In genomic region chr20:237479-237878, GRCh38 we compare ENCODE assay signal across 12 cellular contexts. TPM values are rescaled to one million over a fixed set of nuclear protein-coding genes. Genes with fewer than 3 reads are reported as not detected.
DNase-seq lines count a peak whose midpoint lies in the region; ATAC-seq and TF ChIP-seq lines count a peak whose summit lies in the region.
"Had no signal": no experiment of that assay in that cellular context is flagged by ENCODE, and none has a peak within 500 bp of the region (broad histone marks: within the 10 kb centered on the region; RNA-seq: fewer than 3 reads in every experiment).

No MANE protein-coding gene starts in this region.

- peaks cover 0 to 31% (median 16%) of the 10 kb centered on the region in 10 experiments; a peak in 18 of 20 replicates for H3K4me1 ChIP-seq in BLaER1 treated with 17β-estradiol and CSF1 and Interleukin-3, amounts not matched to agents 10 nM and 100 nM
- H3K4me1 ChIP-seq in mononuclear cell (ENCODE audit: insufficient read depth, low read length) (peaks cover 17% of the 10 kb centered on the region), colonic mucosa (no peaks in the 10 kb centered on the region)
- H3K4me1 ChIP-seq: esophagus muscularis mucosa had no signal

- H3K9ac ChIP-seq in BLaER1 treated with 17β-estradiol and CSF1 and Interleukin-3, amounts not matched to agents 10 nM and 100 nM: peak overlapping the region in 6 of 11 experiments; percentile 4 to 59 (median 28); a peak in 9 of 22 replicates
- no peak overlapping the region for H3K9ac ChIP-seq in colonic mucosa (ENCODE audit: low read depth in 2 of 2, low read length in 2 of 2)

- peak overlapping the region in 5 of 11 experiments; percentile 43 to 73 (median 59); a peak in 11 of 22 replicates for H3K27ac ChIP-seq in BLaER1 treated with 17β-estradiol and CSF1 and Interleukin-3, amounts not matched to agents 10 nM and 100 nM
- no peak overlapping the region for H3K27ac ChIP-seq in colonic mucosa
- H3K27ac ChIP-seq: esophagus muscularis mucosa had no signal

- peak overlapping the region in 5 of 10 experiments; percentile 39 to 44 (median 39); a peak in 9 of 20 replicates for H3K4me3 ChIP-seq in BLaER1 treated with 17β-estradiol and CSF1 and Interleukin-3, amounts not matched to agents 10 nM and 100 nM
- H3K4me3 ChIP-seq in mononuclear cell (ENCODE audit: low read length) (peak overlapping the region; percentile 26), colonic mucosa (no peak overlapping the region)
- H3K4me3 ChIP-seq: esophagus muscularis mucosa had no signal

- intact Hi-C loops in colonic mucosa (cut with DNase I): no loop called here

- H3K36me3 ChIP-seq in BLaER1 treated with 17β-estradiol and CSF1 and Interleukin-3, amounts not matched to agents 10 nM and 100 nM: no peaks in the 10 kb centered on the region
- H3K36me3 ChIP-seq in colonic mucosa: no peaks in the 10 kb centered on the region
- H3K36me3 ChIP-seq: esophagus muscularis mucosa had no signal

- no peaks in the 10 kb centered on the region for H3K9me3 ChIP-seq in BLaER1 treated with 17β-estradiol and CSF1 and Interleukin-3, amounts not matched to agents 10 nM and 100 nM (replicated peaks in 1 of 11)
- H3K9me3 ChIP-seq in mononuclear cell (ENCODE audit: low read depth, low read length) (no peaks in the 10 kb centered on the region), colonic mucosa (no peaks in the 10 kb centered on the region)
- H3K9me3 ChIP-seq: esophagus muscularis mucosa had no signal

- H3K27me3 ChIP-seq in BLaER1 treated with 17β-estradiol and CSF1 and Interleukin-3, amounts not matched to agents 10 nM and 100 nM: no peaks in the 10 kb centered on the region
- peaks cover 5% of the 10 kb centered on the region for H3K27me3 ChIP-seq in mononuclear cell (ENCODE audit: insufficient read depth, low read length)
- H3K27me3 ChIP-seq in colonic mucosa: no peaks in the 10 kb centered on the region

- DNase-seq in activated CD4-positive, alpha-beta T cell treated with anti-CD3 and anti-CD28 coated beads, Interleukin-2, amount 50 U/mL, for 48 hours: peak; percentile 34 to 52
- DNase-seq in colonic mucosa: no peak
- DNase-seq in GM19238 (ENCODE audit: insufficient read length, low spot score): no peak
- DNase-seq in superior temporal gyrus (ENCODE audit: extremely low spot score): no peak
- DNase-seq: COR-L47, NCI-H1105 treated with DMSO at 0.1 percent for 48 hours had no signal

- ATAC-seq in HG02852 (IDR thresholded peaks at IDR 0.05; ENCODE audit: unreplicated experiment) (peak; percentile 64), HG03095 (IDR thresholded peaks at IDR 0.05; ENCODE audit: unreplicated experiment) (no peak)

- TF ChIP-seq CTCF in colonic mucosa (IDR thresholded peaks at IDR 0.05): no peak

- H4K20me1 ChIP-seq in BLaER1 treated with 17β-estradiol and CSF1 and Interleukin-3, amounts not matched to agents 10 nM and 100 nM: no peaks in the 10 kb centered on the region

- peak overlapping the region; percentile 16 to 85 (median 60); a peak in 17 of 22 replicates for H3K4me2 ChIP-seq in BLaER1 treated with 17β-estradiol and CSF1 and Interleukin-3, amounts not matched to agents 10 nM and 100 nM

RNA-seq across cellular contexts. Expression of gene DEFB129, which starts 10.4 kb away (rescaled TPM):
- total RNA-seq in mononuclear cell: not detected
- total RNA-seq in colonic mucosa: not detected
- total RNA-seq: esophagus muscularis mucosa, myocyte had no signal

RNA-seq across cellular contexts. Expression of gene DEFB132, which starts 20.0 kb away (rescaled TPM):
- total RNA-seq in mononuclear cell (not detected), colonic mucosa (not detected)
- total RNA-seq: esophagus muscularis mucosa, myocyte had no signal

RNA-seq across cellular contexts. Expression of gene DEFB128, which starts 48.0 kb away (rescaled TPM):
- total RNA-seq in mononuclear cell (not detected), colonic mucosa (not detected)
- total RNA-seq: esophagus muscularis mucosa, myocyte had no signal

RNA-seq across cellular contexts. Expression of gene C20orf96, which starts 53.1 kb away (rescaled TPM):
- 0.73 TPM for total RNA-seq in mononuclear cell
- 1 to 10 TPM; 7.9 to 8.2 TPM for total RNA-seq in colonic mucosa

RNA-seq across cellular contexts. Expression of gene ZCCHC3, which starts 59.9 kb away (rescaled TPM):
- total RNA-seq in mononuclear cell (16.8 TPM), colonic mucosa (10 to 100 TPM; 13.7 to 15.6 TPM)

Comparison
In these comparisons a context has a peak if more than half of its experiments do, and no peak if none do; other contexts are left out.
1. H3K9ac ChIP-seq: peak in BLaER1 treated with 17β-estradiol and CSF1 and Interleukin-3, amounts not matched to agents 10 nM and 100 nM (6 of 11); none in colonic mucosa (0 of 2).
2. DNase-seq: peak in activated CD4-positive, alpha-beta T cell treated with anti-CD3 and anti-CD28 coated beads, Interleukin-2, amount 50 U/mL, for 48 hours (2 of 2); none in colonic mucosa (single experiment), GM19238 (single experiment) and superior temporal gyrus (single experiment).